Comparison of ENCODE assay signal across 13 cellular contexts in genomic region chr10:22669163-22669711, GRCh38. TPM values are rescaled to one million over a fixed set of nuclear protein-coding genes. Genes with fewer than 3 reads are reported as not detected.
A peak's percentile ranks its signal among the peaks of the same experiment; 100 is the strongest.
DNase-seq lines count a peak whose midpoint lies in the region; ATAC-seq and TF ChIP-seq lines count a peak whose summit lies in the region.
"Had no signal": no experiment of that assay in that cellular context is flagged by ENCODE, and none has a peak within 500 bp of the region (broad histone marks: within the 10 kb centered on the region; RNA-seq: fewer than 3 reads in every experiment).

No MANE protein-coding gene starts in this region.

- intact Hi-C loops in transverse colon (cut with DNase I; ENCODE audit: low total_unique reads): no loop called here
- intact Hi-C loops in gastrocnemius medialis (cut with DNase I; ENCODE audit: low total_unique reads): no loop called here

- TF ChIP-seq EP300 in transverse colon (IDR thresholded peaks at IDR 0.05; ENCODE audit: low read depth): no peak

- no peak for TF ChIP-seq POLR2A in transverse colon (IDR thresholded peaks at IDR 0.05)
- no peak for TF ChIP-seq POLR2A in gastrocnemius medialis (IDR thresholded peaks at IDR 0.05)

- peak; percentile 55 for ATAC-seq in GM19463 (IDR thresholded peaks at IDR 0.05; ENCODE audit: unreplicated experiment)
- peak; percentile 34 for ATAC-seq in HG03571 (IDR thresholded peaks at IDR 0.05; ENCODE audit: unreplicated experiment)
- ATAC-seq in foreskin keratinocyte: no peak
- ATAC-seq in gastrocnemius medialis: no peak

- H3K36me3 ChIP-seq in effector memory CD4-positive, alpha-beta T cell (ENCODE audit: control insufficient read depth, insufficient read depth, low read length): no peaks in the 10 kb centered on the region
- H3K36me3 ChIP-seq in transverse colon (no peaks in the 10 kb centered on the region), gastrocnemius medialis (no peaks in the 10 kb centered on the region)

- in situ Hi-C loops in transverse colon (cut with MboI; ENCODE audit: low pct_ligation_motif_present in 1 of 4, low pct_unique_long_range_greater_than_20kb in 1 of 4, low sequenced_read_pairs in 3 of 4) (no loop called here), gastrocnemius medialis (cut with MboI; ENCODE audit: low sequenced_read_pairs in 4 of 4) (no loop called here)

- no peak for TF ChIP-seq CTCF in GM12864 (IDR thresholded peaks at IDR 0.05; ENCODE audit: low read depth, low read length, missing control alignments)
- TF ChIP-seq CTCF in transverse colon (IDR thresholded peaks at IDR 0.05): no peak
- no peak for TF ChIP-seq CTCF in foreskin keratinocyte (conservative IDR thresholded peaks at IDR 0.05)
- TF ChIP-seq CTCF in gastrocnemius medialis (IDR thresholded peaks at IDR 0.05 in 4 of 5, conservative IDR thresholded peaks at IDR 0.05 in 1 of 5): no peak

- H3K4me1 ChIP-seq in effector memory CD4-positive, alpha-beta T cell (ENCODE audit: control insufficient read depth, insufficient read depth, low read length, poor library complexity, severe bottlenecking): peaks cover 58% of the 10 kb centered on the region
- H3K4me1 ChIP-seq in transverse colon (peaks cover 0 to 43% (median 8%) of the 10 kb centered on the region in 4 donors), foreskin keratinocyte (no peaks in the 10 kb centered on the region), gastrocnemius medialis (no peaks in the 10 kb centered on the region)

- H3K27ac ChIP-seq in effector memory CD4-positive, alpha-beta T cell (ENCODE audit: insufficient read depth, low read length, poor library complexity, severe bottlenecking): peak overlapping the region; percentile 64
- no peak overlapping the region for H3K27ac ChIP-seq in transverse colon
- no peak overlapping the region for H3K27ac ChIP-seq in foreskin keratinocyte
- no peak overlapping the region for H3K27ac ChIP-seq in gastrocnemius medialis
- H3K27ac ChIP-seq: epithelial cell of prostate, GM23248 had no signal

- WGBS in transverse colon (ENCODE audit: low coverage in 1 of 2), 2 donors: 65 to 68% methylated on average over 4 to 13 of the region's 13 CpGs

- no peaks in the 10 kb centered on the region for H3K27me3 ChIP-seq in effector memory CD4-positive, alpha-beta T cell (replicated peaks; ENCODE audit: control insufficient read depth, insufficient read depth, low read length, poor library complexity, severe bottlenecking)
- H3K27me3 ChIP-seq in transverse colon: no peaks in the 10 kb centered on the region
- no peaks in the 10 kb centered on the region for H3K27me3 ChIP-seq in foreskin keratinocyte
- H3K27me3 ChIP-seq in gastrocnemius medialis: no peaks in the 10 kb centered on the region

- H3K4me3 ChIP-seq in GM12864 (ENCODE audit: low read depth, low read length) (peak overlapping the region; percentile 13; the same call in 1 of the 2 replicates), transverse colon (no peak overlapping the region), gastrocnemius medialis (no peak overlapping the region)
- peak overlapping the region; percentile 5 for H3K4me3 ChIP-seq in effector memory CD4-positive, alpha-beta T cell (ENCODE audit: insufficient read depth, low read depth, low read length, poor library complexity, severe bottlenecking)
- H3K4me3 ChIP-seq: GM23248, skin epidermis had no signal

- no peaks in the 10 kb centered on the region for H3K9me3 ChIP-seq in effector memory CD4-positive, alpha-beta T cell (ENCODE audit: control insufficient read depth, low read length)
- H3K9me3 ChIP-seq in transverse colon: no peaks in the 10 kb centered on the region
- H3K9me3 ChIP-seq in gastrocnemius medialis: no peaks in the 10 kb centered on the region
- H3K9me3 ChIP-seq: Caco-2 had no signal

- DNase-seq in GM12864 (ENCODE audit: low read depth) (no peak), transverse colon (no peak), foreskin keratinocyte (no peak), gastrocnemius medialis (no peak)
- DNase-seq in effector memory CD4-positive, alpha-beta T cell: no peak
- DNase-seq in activated effector memory CD4-positive, alpha-beta T cell treated with Interleukin-2 at 50 U/mL for 16 hours: no peak
- DNase-seq: aorta, Caco-2, GM23248 had no signal

RNA-seq across cellular contexts. Expression of gene PIP4K2A, which starts 45.1 kb away (rescaled TPM):
- total RNA-seq in transverse colon: 10 to 100 TPM in 3 of 4 donors, 1 to 10 TPM in 1; 2.6 to 14.9 (median 12.4) TPM
- 15.1 and 16.0 TPM in 2 replicates for total RNA-seq in foreskin keratinocyte
- polyA plus RNA-seq in foreskin keratinocyte: 6.3 and 6.7 TPM in 2 replicates
- total RNA-seq in gastrocnemius medialis: 1 to 10 TPM; 3.9 to 7.5 (median 4.7) TPM

Comparison
In these comparisons a context has a peak if more than half of its experiments do, and no peak if none do; other contexts are left out.
1. H3K4me3 ChIP-seq: peak in GM12864 (single experiment) and effector memory CD4-positive, alpha-beta T cell (single experiment); none in transverse colon (0 of 4) and gastrocnemius medialis (0 of 4).
2. ATAC-seq: peak in GM19463 (single experiment) and HG03571 (single experiment); none in foreskin keratinocyte (single experiment) and gastrocnemius medialis (0 of 2).